In the genomic region with DNA sequence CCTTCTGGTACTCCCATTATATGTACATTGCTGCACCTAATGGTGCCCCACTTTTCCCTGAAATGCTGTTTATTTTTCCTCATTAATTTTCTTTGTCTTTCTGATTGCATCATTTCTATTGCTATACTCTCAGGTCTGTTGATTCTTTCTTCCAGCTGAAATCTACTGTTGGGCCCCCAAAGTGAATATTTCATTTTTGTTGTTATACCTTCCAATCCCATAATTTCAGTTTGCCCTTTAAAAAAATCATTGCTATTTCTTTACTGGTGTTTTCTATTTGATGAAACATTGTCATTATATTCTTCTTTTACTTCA, we compare ENCODE assay signal across 8 cellular contexts. TPM values are rescaled to one million over a fixed set of nuclear protein-coding genes. Genes with fewer than 3 reads are reported as not detected.
"Had no signal": no experiment of that assay in that cellular context is flagged by ENCODE, and none has a peak within 500 bp of the region (broad histone marks: within the 10 kb centered on the region; RNA-seq: fewer than 3 reads in every experiment).

No MANE protein-coding gene starts in this region.

- H3K9ac ChIP-seq: KMS-11 had no signal

- H3K4me2 ChIP-seq: KMS-11 had no signal

- FAIRE-seq: HTR-8/SVneo had no signal

- H3K27ac ChIP-seq: HL-60, KMS-11 had no signal

- DNase-seq: IMR-90, KG1 had no signal

RNA-seq across cellular contexts. Expression of a gene that starts 3.0 kb away (rescaled TPM):
- total RNA-seq: HT-29, HT1080, IMR-90 had no signal
- polyA plus RNA-seq: IgD-negative memory B cell, IMR-90 had no signal

RNA-seq across cellular contexts. Expression of a gene that starts 22.9 kb away (rescaled TPM):
- total RNA-seq: HT1080 had no signal
